ENCODE assay signal across 13 cellular contexts in the genomic region with DNA sequence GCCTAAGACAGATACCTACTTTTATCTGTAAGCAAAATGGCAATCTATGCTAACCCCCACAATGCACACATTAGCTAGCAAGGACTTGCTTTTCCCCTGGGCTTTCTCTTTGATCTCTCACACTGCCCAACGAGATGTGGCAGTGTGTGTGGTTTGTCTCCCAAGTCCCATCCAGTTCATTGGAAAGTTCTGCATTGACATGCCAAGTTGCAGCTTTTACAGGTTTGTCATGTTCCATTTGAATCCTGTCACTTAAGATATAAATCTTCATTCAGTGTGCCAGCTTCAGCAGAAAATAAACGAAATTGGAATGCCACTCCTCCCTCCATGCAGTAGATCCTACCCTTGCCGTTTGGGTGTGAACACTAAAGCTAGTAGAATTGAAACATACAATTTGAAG.
A peak's percentile ranks its signal among the peaks of the same experiment; 100 is the strongest.
DNase-seq lines count a peak whose midpoint lies in the region; ATAC-seq and TF ChIP-seq lines count a peak whose summit lies in the region.
"Had no signal": no experiment of that assay in that cellular context is flagged by ENCODE, and none has a peak within 500 bp of the region (broad histone marks: within the 10 kb centered on the region; RNA-seq: fewer than 3 reads in every experiment).

No MANE protein-coding gene starts in this region.

- H4K8ac ChIP-seq in IMR-90 (ENCODE audit: low read depth in 2 of 2, low read length in 2 of 2): no peak overlapping the region

- H3K18ac ChIP-seq in IMR-90 (ENCODE audit: low read depth, low read length): no peak overlapping the region

- no peak for TF ChIP-seq RAD21 in IMR-90 (IDR thresholded peaks at IDR 0.05; ENCODE audit: low read length)

- H4K5ac ChIP-seq in IMR-90 (ENCODE audit: low read depth, low read length): no peak overlapping the region

- no peak overlapping the region for H3K56ac ChIP-seq in IMR-90 (ENCODE audit: extremely low read depth, insufficient read depth, low read length)

- CTCF ChIA-PET in IMR-90 (lab: Yijun Ruan, JAX): no interaction called here

- intact Hi-C loops in IMR-90 (cut with micrococcal nuclease): no loop called here

- dilution Hi-C loops in IMR-90 (cut with HindIII; ENCODE audit: low sequenced_read_pairs, unreplicated experiment): no loop called here

- no peak overlapping the region for H3K9ac ChIP-seq in IMR-90 (ENCODE audit: low read depth, low read length)

- H3K27me3 ChIP-seq in IMR-90 (ENCODE audit: control insufficient read depth, insufficient read depth, low read length) (no peaks in the 10 kb centered on the region), esophagus (ENCODE audit: control insufficient read depth in 1 of 2, insufficient read depth in 2 of 2, low read length in 2 of 2) (no peaks in the 10 kb centered on the region)
- H3K27me3 ChIP-seq: ovary, tibial artery had no signal

- no peak overlapping the region for H2BK120ac ChIP-seq in IMR-90 (ENCODE audit: low read depth, low read length)

- no peaks in the 10 kb centered on the region for H3K9me1 ChIP-seq in IMR-90 (ENCODE audit: insufficient read depth, low read length)

- H4K91ac ChIP-seq in IMR-90 (ENCODE audit: insufficient read depth, low read depth, low read length): no peak overlapping the region

- no peak overlapping the region for H2BK5ac ChIP-seq in IMR-90 (ENCODE audit: low read depth, low read length, poor library complexity, severe bottlenecking)

- no peak for TF ChIP-seq CTCF in IMR-90 (conservative IDR thresholded peaks at IDR 0.05; ENCODE audit: low read depth, low read length)
- no peak for TF ChIP-seq CTCF in VCaP (conservative IDR thresholded peaks at IDR 0.05)

- H2AFZ ChIP-seq in IMR-90 (replicated peaks; ENCODE audit: low read length, poor library complexity): no peak overlapping the region

- no peaks in the 10 kb centered on the region for H3K9me3 ChIP-seq in IMR-90 (ENCODE audit: control insufficient read depth, insufficient read depth, low read length)
- H3K9me3 ChIP-seq in esophagus (ENCODE audit: control insufficient read depth in 2 of 2, insufficient read depth in 1 of 2, low read depth in 1 of 2, low read length in 1 of 2): no peaks in the 10 kb centered on the region
- H3K9me3 ChIP-seq: ovary, tibial artery had no signal

- in situ Hi-C loops in IMR-90 (cut with MboI; ENCODE audit: low sequenced_read_pairs): no loop called here

- H3K4ac ChIP-seq in IMR-90 (ENCODE audit: low read depth, low read length): no peak overlapping the region

- TF ChIP-seq POLR2A in IMR-90 (IDR thresholded peaks at IDR 0.05; ENCODE audit: low read depth, low read length): no peak

- no CpG with 5 or more reads among the region's 3 CpGs for WGBS in IMR-90 (ENCODE audit: extremely low coverage in 2 of 2, insufficient read length in 1 of 2), 2 experiments
- 34 to 37% methylated on average over 3 of the region's 3 CpGs for WGBS in esophagus, 2 donors

- no peak overlapping the region for H2BK15ac ChIP-seq in IMR-90 (ENCODE audit: low read depth, low read length)

- H3K4me1 ChIP-seq in IMR-90 (ENCODE audit: control insufficient read depth, insufficient read depth, low read length) (no peaks in the 10 kb centered on the region), esophagus (ENCODE audit: control insufficient read depth in 2 of 2, insufficient read depth in 2 of 2, low read length in 1 of 2) (no peaks in the 10 kb centered on the region)

- ATAC-seq in IMR-90 (ENCODE audit: low read depth) (no peak), HG02623 (IDR thresholded peaks at IDR 0.05; ENCODE audit: unreplicated experiment) (no peak)
- ATAC-seq: Panc1 had no signal

- H2BK20ac ChIP-seq in IMR-90 (ENCODE audit: low read depth, low read length): peak overlapping the region; percentile 23; the same call in 1 of the 2 replicates

- H4K20me1 ChIP-seq in IMR-90 (ENCODE audit: insufficient read depth, low read length): no peaks in the 10 kb centered on the region

- H2AK5ac ChIP-seq in IMR-90 (ENCODE audit: low read depth, low read length): no peak overlapping the region

- BruUV-seq in IMR-90 (replicated peaks; lab: Mats Ljungman, UMichigan): no TSS peak

- POLR2A ChIA-PET in IMR-90 (lab: Charles Lee; ENCODE audit: unreplicated experiment): no interaction called here

- H3K4me3 ChIP-seq in IMR-90 (ENCODE audit: insufficient read depth, low read depth, low read length): no peak overlapping the region
- H3K4me3 ChIP-seq in esophagus (ENCODE audit: low read depth in 1 of 2, low read length in 2 of 2): no peak overlapping the region
- H3K4me3 ChIP-seq: ovary, tibial artery had no signal

- DNase-seq in IMR-90: no peak
- peak; percentile 51 for DNase-seq in retina
- no peak for DNase-seq in stimulated activated CD4-positive, alpha-beta T cell treated with anti-CD3 and anti-CD28 coated beads, Interleukin-2, amount 100 ng/mL, for 24 hours
- no peak for DNase-seq in 8988T
- DNase-seq: activated CD4-positive, alpha-beta T cell treated with anti-CD3 and anti-CD28 coated beads for 4 hours; Kasumi-1; ovary; stimulated activated CD4-positive, alpha-beta T cell treated with anti-CD3 and anti-CD28 coated beads, Interleukin-15, amount 100 ng/mL, for 24 hours; tibial artery had no signal

- H2AK9ac ChIP-seq in IMR-90 (replicated peaks; ENCODE audit: low read depth, low read length, poor library complexity): no peak overlapping the region

- H3K36me3 ChIP-seq in IMR-90 (ENCODE audit: control insufficient read depth, insufficient read depth, low read length): no peaks in the 10 kb centered on the region
- no peaks in the 10 kb centered on the region for H3K36me3 ChIP-seq in esophagus (ENCODE audit: control insufficient read depth in 2 of 2, insufficient read depth in 2 of 2, low read length in 1 of 2)
- H3K36me3 ChIP-seq: ovary had no signal

- H3K14ac ChIP-seq in IMR-90 (replicated peaks; ENCODE audit: low read depth, low read length): no peak overlapping the region

- no peak overlapping the region for H3K4me2 ChIP-seq in IMR-90 (ENCODE audit: low read depth, low read length)

- no peaks in the 10 kb centered on the region for H3K79me1 ChIP-seq in IMR-90 (ENCODE audit: low read depth in 1 of 2, low read length in 2 of 2)

- H3K27ac ChIP-seq in IMR-90 (ENCODE audit: insufficient read depth, low read length): no peak overlapping the region
- H3K27ac ChIP-seq in VCaP: peak overlapping the region; percentile 70
- H3K27ac ChIP-seq in esophagus (ENCODE audit: low read depth in 2 of 2, low read length in 1 of 2): peak overlapping the region; percentile 70 to 74
- H3K27ac ChIP-seq: ovary, tibial artery had no signal

- H3K23ac ChIP-seq in IMR-90 (ENCODE audit: low read depth, low read length): no peak overlapping the region; the same call in 1 of the 2 replicates

TF ChIP-seq in IMR-90, 13 proteins besides CTCF, POLR2A, EP300 and RAD21:
- TF ChIP-seq MAFK (IDR thresholded peaks at IDR 0.05; ENCODE audit: low read depth, low read length) (no peak), CHD1 (IDR thresholded peaks at IDR 0.05; ENCODE audit: low read depth, low read length) (no peak), CEBPB (IDR thresholded peaks at IDR 0.05; ENCODE audit: low read depth, low read length) (no peak), SMC3 (IDR thresholded peaks at IDR 0.05; ENCODE audit: low read depth, low read length) (no peak), MAZ (IDR thresholded peaks at IDR 0.05; ENCODE audit: borderline replicate concordance, low read depth, low read length) (no peak), NFE2L2 (IDR thresholded peaks at IDR 0.05; ENCODE audit: low read depth, low read length) (no peak), FOS (IDR thresholded peaks at IDR 0.05; ENCODE audit: low read depth, low read length) (no peak), RCOR1 (IDR thresholded peaks at IDR 0.05; ENCODE audit: insufficient replicate concordance, low read length) (no peak), RFX5 (IDR thresholded peaks at IDR 0.05; ENCODE audit: low read depth, low read length) (no peak), MXI1 (IDR thresholded peaks at IDR 0.05; ENCODE audit: borderline replicate concordance, low read depth, low read length) (no peak), BHLHE40 (IDR thresholded peaks at IDR 0.05; ENCODE audit: low read depth, low read length) (no peak)
- TF ChIP-seq, protein P1, sequence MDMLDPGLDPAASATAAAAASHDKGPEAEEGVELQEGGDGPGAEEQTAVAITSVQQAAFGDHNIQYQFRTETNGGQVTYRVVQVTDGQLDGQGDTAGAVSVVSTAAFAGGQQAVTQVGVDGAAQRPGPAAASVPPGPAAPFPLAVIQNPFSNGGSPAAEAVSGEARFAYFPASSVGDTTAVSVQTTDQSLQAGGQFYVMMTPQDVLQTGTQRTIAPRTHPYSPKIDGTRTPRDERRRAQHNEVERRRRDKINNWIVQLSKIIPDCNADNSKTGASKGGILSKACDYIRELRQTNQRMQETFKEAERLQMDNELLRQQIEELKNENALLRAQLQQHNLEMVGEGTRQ (IDR thresholded peaks at IDR 0.05; ENCODE audit: low read depth, low read length): no peak
- TF ChIP-seq, protein P2, sequence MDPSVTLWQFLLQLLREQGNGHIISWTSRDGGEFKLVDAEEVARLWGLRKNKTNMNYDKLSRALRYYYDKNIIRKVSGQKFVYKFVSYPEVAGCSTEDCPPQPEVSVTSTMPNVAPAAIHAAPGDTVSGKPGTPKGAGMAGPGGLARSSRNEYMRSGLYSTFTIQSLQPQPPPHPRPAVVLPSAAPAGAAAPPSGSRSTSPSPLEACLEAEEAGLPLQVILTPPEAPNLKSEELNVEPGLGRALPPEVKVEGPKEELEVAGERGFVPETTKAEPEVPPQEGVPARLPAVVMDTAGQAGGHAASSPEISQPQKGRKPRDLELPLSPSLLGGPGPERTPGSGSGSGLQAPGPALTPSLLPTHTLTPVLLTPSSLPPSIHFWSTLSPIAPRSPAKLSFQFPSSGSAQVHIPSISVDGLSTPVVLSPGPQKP (IDR thresholded peaks at IDR 0.05; ENCODE audit: borderline replicate concordance, low read depth, low read length): no peak
